14 cellular contexts compared by ENCODE assay signal in genomic region chr5:119396265-119396664, GRCh38. TPM values are rescaled to one million over a fixed set of nuclear protein-coding genes. Genes with fewer than 3 reads are reported as not detected.
DNase-seq lines count a peak whose midpoint lies in the region; ATAC-seq, FAIRE-seq and TF ChIP-seq lines count a peak whose summit lies in the region.
"Had no signal": no experiment of that assay in that cellular context is flagged by ENCODE, and none has a peak within 500 bp of the region (broad histone marks: within the 10 kb centered on the region; RNA-seq: fewer than 3 reads in every experiment).

No MANE protein-coding gene starts in this region.

- H4K20me1 ChIP-seq in mammary epithelial cell (ENCODE audit: insufficient read depth, low read length) (no peaks in the 10 kb centered on the region), OCI-LY1 (ENCODE audit: insufficient read depth, low read length) (no peaks in the 10 kb centered on the region), K562 (replicated peaks; ENCODE audit: control insufficient read depth, insufficient read depth, low read length) (no peaks in the 10 kb centered on the region)

- H3K36me3 ChIP-seq in mammary epithelial cell (ENCODE audit: insufficient read depth, low read length) (no peaks in the 10 kb centered on the region), OCI-LY1 (ENCODE audit: insufficient read depth, low read length) (peaks cover 36% of the 10 kb centered on the region), K562 (ENCODE audit: control insufficient read depth, insufficient read depth, low read length) (peaks cover 17% of the 10 kb centered on the region), ovary (no peaks in the 10 kb centered on the region)

- no peaks in the 10 kb centered on the region; the same call in 1 of the 2 replicates for H3F3A ChIP-seq in OCI-LY1 (ENCODE audit: insufficient read depth, low read length)

- no peaks in the 10 kb centered on the region for H3K9me3 ChIP-seq in mammary epithelial cell (replicated peaks; ENCODE audit: insufficient read depth, low read length)
- H3K9me3 ChIP-seq in OCI-LY1 (ENCODE audit: low read length), result no peaks in the 10 kb centered on the region
- no peaks in the 10 kb centered on the region for H3K9me3 ChIP-seq in K562 (replicated peaks; ENCODE audit: control insufficient read depth, insufficient read depth, low read depth, low read length)
- no peaks in the 10 kb centered on the region for H3K9me3 ChIP-seq in ovary
- H3K9me3 ChIP-seq: SJSA1 had no signal

- TF ChIP-seq EP300 in K562 (IDR thresholded peaks at IDR 0.05; ENCODE audit: low read length), result no peak
- TF ChIP-seq EP300 in ovary (IDR thresholded peaks at IDR 0.05), result no peak

- in situ Hi-C loops in mammary epithelial cell (cut with MboI; ENCODE audit: low sequenced_read_pairs in 2 of 2) (no loop called here), K562 (cut with MboI) (no loop called here)

- H3K4me3 Mint-ChIP-seq in MCF 10A (ENCODE audit: unreplicated experiment) (no peak overlapping the region), type B pancreatic cell (no peak overlapping the region)

- H3K27me3 Mint-ChIP-seq in MCF 10A (ENCODE audit: insufficient read depth, unreplicated experiment) (no peaks in the 10 kb centered on the region), type B pancreatic cell (no peaks in the 10 kb centered on the region)

- CTCF ChIA-PET in MCF 10A (lab: Yijun Ruan, JAX), result interaction anchor here (1.7 kb wide), 1 partner anchor 16 kb away, joined by 4 read pairs; no protein-coding TSS in a partner anchor
- CTCF ChIA-PET in mammary epithelial cell (lab: Charles Lee; ENCODE audit: low non-redundant PET), result no interaction called here
- CTCF ChIA-PET in K562 (lab: Yijun Ruan, JAX; ENCODE audit: low intra/inter-chr PET ratio), result no interaction called here

- H3K36me3 Mint-ChIP-seq in MCF 10A (ENCODE audit: insufficient read depth, unreplicated experiment) (peaks cover 27% of the 10 kb centered on the region), type B pancreatic cell (peaks cover 27% of the 10 kb centered on the region)

- no peak overlapping the region for H3K4me3 ChIP-seq in mammary epithelial cell (replicated peaks in 1 of 3; ENCODE audit: insufficient read depth in 1 of 3, low read depth in 2 of 3, low read length in 3 of 3)
- no peak overlapping the region for H3K4me3 ChIP-seq in OCI-LY1 (ENCODE audit: low read depth, low read length, poor library complexity, severe bottlenecking)
- H3K4me3 ChIP-seq in K562, result no peak overlapping the region
- no peak overlapping the region for H3K4me3 ChIP-seq in ovary
- H3K4me3 ChIP-seq: SJSA1 had no signal

- H3K9me3 Mint-ChIP-seq in MCF 10A (ENCODE audit: unreplicated experiment) (no peaks in the 10 kb centered on the region), type B pancreatic cell (no peaks in the 10 kb centered on the region)

- H3K4me2 ChIP-seq in mammary epithelial cell (ENCODE audit: insufficient read depth, low read depth, low read length) (no peak overlapping the region), OCI-LY1 (ENCODE audit: low read length) (no peak overlapping the region), K562 (ENCODE audit: insufficient read depth, low read length) (no peak overlapping the region)

- peak overlapping the region; percentile 69 for H3K27ac Mint-ChIP-seq in MCF 10A (ENCODE audit: low read depth, unreplicated experiment)
- H3K27ac Mint-ChIP-seq in type B pancreatic cell, result no peak overlapping the region

- peak; percentile 32 for FAIRE-seq in K562 (lab: Jason Lieb, UNC)
- FAIRE-seq: urothelium cell line had no signal

- DNase-seq in MCF 10A (ENCODE audit: unreplicated experiment), result no peak
- no peak for DNase-seq in mammary epithelial cell
- peak in 1 of 4 experiments; percentile 15 for DNase-seq in K562 (ENCODE audit: extremely low read depth in 1 of 4, low spot score in 3 of 4)
- DNase-seq in H4 (ENCODE audit: low spot score), result no peak
- no peak for DNase-seq in type B pancreatic cell (ENCODE audit: extremely low spot score, unreplicated experiment)
- DNase-seq in GF-D8 (lab: John Stamatoyannopoulos, UW), result no peak
- no peak for DNase-seq in ovary
- DNase-seq: DMS53, foreskin keratinocyte, NCI-H2171 treated with DMSO at 0.1 percent for 48 hours, posterior cingulate gyrus had no signal

- no TSS peak for BruUV-seq in MCF 10A (replicated peaks; lab: Mats Ljungman, UMichigan)
- BruUV-seq in mammary epithelial cell (replicated peaks; lab: Mats Ljungman, UMichigan), result no TSS peak
- BruUV-seq in K562 (replicated peaks; lab: Mats Ljungman, UMichigan), result no TSS peak

- no peak for TF ChIP-seq RAD21 in K562 (CRISPR knock-in tag; conservative IDR thresholded peaks at IDR 0.05 in 1 of 2, IDR thresholded peaks at IDR 0.05 in 1 of 2)

- no peaks in the 10 kb centered on the region for H3K9me2 ChIP-seq in OCI-LY1 (ENCODE audit: low read depth, low read length)

- H3K27ac ChIP-seq in mammary epithelial cell (ENCODE audit: insufficient read depth, low read depth, low read length) (no peak overlapping the region), OCI-LY1 (ENCODE audit: low read depth, low read length, poor library complexity, severe bottlenecking) (peak overlapping the region; percentile 56), K562 (ENCODE audit: extremely low read depth, low read depth, low read length) (no peak overlapping the region), ovary (no peak overlapping the region)
- H3K27ac ChIP-seq: SJSA1 had no signal

- peaks cover 22% of the 10 kb centered on the region for H3K4me1 ChIP-seq in mammary epithelial cell (ENCODE audit: insufficient read depth, low read length)
- H3K4me1 ChIP-seq in OCI-LY1 (ENCODE audit: insufficient read depth, low read length, severe bottlenecking), result peaks cover 56% of the 10 kb centered on the region
- H3K4me1 ChIP-seq in K562 (replicated peaks in 1 of 2; ENCODE audit: control insufficient read depth in 2 of 2, insufficient read depth in 2 of 2, low read length in 2 of 2), result peaks cover 0 to 18% of the 10 kb centered on the region in 2 experiments; a peak in 3 of 5 replicates
- no peaks in the 10 kb centered on the region for H3K4me1 ChIP-seq in ovary (ENCODE audit: insufficient read depth)

- H3K79me2 ChIP-seq in mammary epithelial cell (ENCODE audit: insufficient read depth, low read length) (no peaks in the 10 kb centered on the region), OCI-LY1 (ENCODE audit: insufficient read depth, low read length) (peaks cover 7% of the 10 kb centered on the region), K562 (ENCODE audit: control insufficient read depth, insufficient read depth, low read length) (no peaks in the 10 kb centered on the region)

- H2AFZ ChIP-seq in mammary epithelial cell (ENCODE audit: low read depth, low read length) (no peak overlapping the region), OCI-LY1 (ENCODE audit: low read length) (no peak overlapping the region), K562 (ENCODE audit: low read depth, low read length) (no peak overlapping the region)

- TF ChIP-seq CTCF in MCF 10A (IDR thresholded peaks at IDR 0.05; ENCODE audit: unreplicated experiment) (no peak), mammary epithelial cell (conservative IDR thresholded peaks at IDR 0.05 in 1 of 2, IDR thresholded peaks at IDR 0.05 in 1 of 2; ENCODE audit: extremely low read depth in 1 of 2, insufficient read depth in 1 of 2, low read depth in 1 of 2, low read length in 2 of 2) (no peak), OCI-LY1 (IDR thresholded peaks at IDR 0.05; ENCODE audit: low read length) (no peak), K562 (IDR thresholded peaks at IDR 0.05 in 2 of 3, conservative IDR thresholded peaks at IDR 0.05 in 1 of 3; ENCODE audit: insufficient read depth in 2 of 3, low read depth in 1 of 3, low read length in 3 of 3) (no peak), type B pancreatic cell (conservative IDR thresholded peaks at IDR 0.05) (no peak), ovary (IDR thresholded peaks at IDR 0.05) (no peak)

- intact Hi-C loops in MCF 10A (cut with micrococcal nuclease), result no loop called here
- intact Hi-C loops in mammary epithelial cell (cut with micrococcal nuclease), result no loop called here
- intact Hi-C loops in K562 (cut with micrococcal nuclease), result no loop called here
- intact Hi-C loops in ovary (cut with DNase I), result no loop called here

- no peak for TF ChIP-seq POLR2A in K562 (conservative IDR thresholded peaks at IDR 0.05)
- TF ChIP-seq POLR2A in ovary (IDR thresholded peaks at IDR 0.05), result no peak

- POLR2A ChIA-PET in MCF 10A (lab: Yijun Ruan, JAX), result interaction anchor here (1.4 to 15.1 kb wide), 3 partner anchors 31 to 73 kb away, joined by 4 to 492 read pairs (median 54); partner anchors contain the start of gene TNFAIP8
- POLR2A ChIA-PET in K562 (lab: Yijun Ruan, JAX), result no interaction called here

- ATAC-seq in K562, result peak; percentile 63
- ATAC-seq: foreskin keratinocyte had no signal

- WGBS in mammary epithelial cell (ENCODE audit: low coverage, missing lambda C conversion rate), result 100% methylated on average over 3 of the region's 3 CpGs
- 46% methylated on average over 3 of the region's 3 CpGs for WGBS in K562 (ENCODE audit: insufficient coverage, low coverage, missing lambda C conversion rate)
- WGBS in ovary, 3 donors, result 87 to 93% (median 90%) methylated on average over 3 of the region's 3 CpGs

- H3K4me1 Mint-ChIP-seq in MCF 10A (ENCODE audit: insufficient read depth, unreplicated experiment) (peaks cover 51% of the 10 kb centered on the region), type B pancreatic cell (ENCODE audit: unreplicated experiment) (no peaks in the 10 kb centered on the region)

- H3K27me3 ChIP-seq in mammary epithelial cell (ENCODE audit: insufficient read depth, low read length) (no peaks in the 10 kb centered on the region), OCI-LY1 (ENCODE audit: insufficient read depth, low read length) (no peaks in the 10 kb centered on the region), K562 (ENCODE audit: control insufficient read depth in 2 of 2, insufficient read depth in 2 of 2, low read length in 2 of 2) (no peaks in the 10 kb centered on the region), ovary (no peaks in the 10 kb centered on the region)
- H3K27me3 ChIP-seq: foreskin keratinocyte, SJSA1 had no signal

- no peak overlapping the region for H3K9ac ChIP-seq in mammary epithelial cell (ENCODE audit: insufficient read depth, low read length)
- no peak overlapping the region for H3K9ac ChIP-seq in OCI-LY1 (ENCODE audit: low read length)
- H3K9ac ChIP-seq in K562 (ENCODE audit: insufficient read depth in 1 of 2, low read depth in 2 of 2, low read length in 2 of 2), result no peak overlapping the region

- dilution Hi-C loops in mammary epithelial cell (cut with HindIII; ENCODE audit: low sequenced_read_pairs), result no loop called here

- H3K9me1 ChIP-seq in K562 (ENCODE audit: control insufficient read depth, insufficient read depth, low read length), result no peaks in the 10 kb centered on the region

RNA-seq across cellular contexts. Expression of gene TNFAIP8, which starts 40.4 kb away (rescaled TPM):
- 13.0 and 16.2 TPM in 2 replicates for total RNA-seq in MCF 10A (2022)
- total RNA-seq in mammary epithelial cell, result 10 to 100 TPM; 11.3 to 15.9 TPM
- 15.4 TPM for polyA plus RNA-seq in mammary epithelial cell
- 7.1 TPM for polyA minus RNA-seq in mammary epithelial cell
- 10.6 and 20.5 TPM in 2 replicates for total RNA-seq in K562 (2011; cell fraction: chromatin; rRNA removed; ENCODE audit: low replicate concordance)
- total RNA-seq in K562 (2011; cell fraction: nucleolus; rRNA removed), result 7.8 and 9.0 TPM in 2 replicates
- 12.6 and 24.7 TPM in 2 replicates for total RNA-seq in K562 (2011; cell fraction: nucleoplasm; rRNA removed)
- total RNA-seq in K562 (2014; rRNA removed), result 42.0 and 46.0 TPM in 2 replicates
- total RNA-seq in K562 (2014; rRNA removed; fragmentation: Illumina TruSeq; extraction: Trizol), result 38.5 and 47.4 TPM in 2 replicates
- 44.8 and 47.0 TPM in 2 replicates for total RNA-seq in K562 (2015; rRNA removed; fragmentation: Illumina TruSeq; extraction: Trizol)
- 33.6 and 36.7 TPM in 2 replicates for total RNA-seq in K562 (2021)
- polyA plus RNA-seq in K562 (2011; rRNA removed), result 44.6 and 52.2 TPM in 2 replicates
- 35.0 and 41.8 TPM in 2 replicates for polyA plus RNA-seq in K562 (2011; cell fraction: cytosol; rRNA removed)
- 20.2 and 24.7 TPM in 2 replicates for polyA plus RNA-seq in K562 (2011; cell fraction: nucleus; rRNA removed)
- 37.7 and 53.3 TPM in 2 replicates for polyA plus RNA-seq in K562 (2012)
- polyA plus RNA-seq in K562 (2014; fragmentation: Illumina TruSeq; extraction: Trizol), result 49.3 and 57.3 TPM in 2 replicates
- polyA plus RNA-seq in K562 (2014; fragmentation: Nextera tagmentation; extraction: Ambion mirVana), result 10 to 100 TPM; 29.9 to 34.3 TPM
- polyA plus RNA-seq in K562 (2014; rRNA removed), result 35.8 and 47.6 TPM in 2 replicates
- 45.1 and 60.6 TPM in 2 replicates for polyA minus RNA-seq in K562 (2011; rRNA and poly(A)+ RNA removed)
- polyA minus RNA-seq in K562 (2011; cell fraction: cytosol; rRNA and poly(A)+ RNA removed), result 38.1 and 47.6 TPM in 2 replicates
- polyA minus RNA-seq in K562 (2011; cell fraction: nucleus; rRNA and poly(A)+ RNA removed), result 9.3 and 20.3 TPM in 2 replicates
- total RNA-seq in H4 (2014; rRNA removed; shearing (Covaris generic)), result 7.6 and 16.5 TPM in 2 replicates
- 11.8 and 17.3 TPM in 2 replicates for total RNA-seq in type B pancreatic cell (ENCODE audit: low replicate concordance)
- 10 to 100 TPM in 1 of 7 donors, 1 to 10 TPM in 6; 1.4 to 14.6 (median 4.5) TPM for total RNA-seq in ovary
- polyA plus RNA-seq in ovary, result 10 to 100 TPM in 1 of 2 donors, 1 to 10 TPM in 1; 5.0 to 12.0 TPM

RNA-seq across cellular contexts. Expression of gene HSD17B4, which starts 56.0 kb away (rescaled TPM):
- 163 and 169 TPM in 2 replicates for total RNA-seq in MCF 10A (2022)
- total RNA-seq in mammary epithelial cell, result 100 to 1,000 TPM; 131 to 168 TPM
- polyA plus RNA-seq in mammary epithelial cell, result 139 TPM
- polyA minus RNA-seq in mammary epithelial cell, result 207 TPM
- total RNA-seq in K562 (2011; cell fraction: chromatin; rRNA removed; ENCODE audit: low replicate concordance), result 60.9 and 67.5 TPM in 2 replicates
- total RNA-seq in K562 (2011; cell fraction: nucleolus; rRNA removed), result 23.5 and 28.4 TPM in 2 replicates
- total RNA-seq in K562 (2011; cell fraction: nucleoplasm; rRNA removed), result 32.8 and 46.1 TPM in 2 replicates
- 82.1 and 120 TPM in 2 replicates for total RNA-seq in K562 (2014; rRNA removed)
- 108 and 110 TPM in 2 replicates for total RNA-seq in K562 (2014; rRNA removed; fragmentation: Illumina TruSeq; extraction: Trizol)
- 91.4 and 94.6 TPM in 2 replicates for total RNA-seq in K562 (2015; rRNA removed; fragmentation: Illumina TruSeq; extraction: Trizol)
- 109 and 114 TPM in 2 replicates for total RNA-seq in K562 (2021)
- polyA plus RNA-seq in K562 (2011; rRNA removed), result 157 and 187 TPM in 2 replicates
- polyA plus RNA-seq in K562 (2011; cell fraction: cytosol; rRNA removed), result 64.0 and 120 TPM in 2 replicates
- 85.1 and 121 TPM in 2 replicates for polyA plus RNA-seq in K562 (2011; cell fraction: nucleus; rRNA removed)
- polyA plus RNA-seq in K562 (2012), result 93.3 and 132 TPM in 2 replicates
- polyA plus RNA-seq in K562 (2014; fragmentation: Illumina TruSeq; extraction: Trizol), result 95.4 and 119 TPM in 2 replicates
- polyA plus RNA-seq in K562 (2014; fragmentation: Nextera tagmentation; extraction: Ambion mirVana), result 10 to 100 TPM; 50.6 to 60.9 TPM
- polyA plus RNA-seq in K562 (2014; rRNA removed), result 72.5 and 76.2 TPM in 2 replicates
- 200 and 211 TPM in 2 replicates for polyA minus RNA-seq in K562 (2011; rRNA and poly(A)+ RNA removed)
- polyA minus RNA-seq in K562 (2011; cell fraction: cytosol; rRNA and poly(A)+ RNA removed), result 69.9 and 88.9 TPM in 2 replicates
- polyA minus RNA-seq in K562 (2011; cell fraction: nucleus; rRNA and poly(A)+ RNA removed), result 47.1 and 79.5 TPM in 2 replicates
- 319 and 381 TPM in 2 replicates for total RNA-seq in H4 (2014; rRNA removed; shearing (Covaris generic))
- total RNA-seq in type B pancreatic cell (ENCODE audit: low replicate concordance), result 184 and 204 TPM in 2 replicates
- 100 to 1,000 TPM in 5 of 7 donors, 10 to 100 TPM in 2; 54.6 to 169 (median 129) TPM for total RNA-seq in ovary
- 100 to 1,000 TPM in 1 of 2 donors, 10 to 100 TPM in 1; 75.9 to 208 TPM for polyA plus RNA-seq in ovary
